Comparison of ENCODE assay signal across 8 cellular contexts in genomic region chr3:71875461-71875947, GRCh38.
DNase-seq lines count a peak whose midpoint lies in the region; ATAC-seq and TF ChIP-seq lines count a peak whose summit lies in the region.

No MANE protein-coding gene starts in this region.

- H3K36me3 Mint-ChIP-seq in naive B cell, result no peaks in the 10 kb centered on the region

- H3K36me3 ChIP-seq in NT2/D1 (ENCODE audit: insufficient read depth, insufficient read length, low read length), result no peaks in the 10 kb centered on the region

- no peak overlapping the region for H3K9ac ChIP-seq in NT2/D1 (ENCODE audit: insufficient read length, low read depth)

- H3K4me3 Mint-ChIP-seq in naive B cell, result peak overlapping the region in 1 of 8 donors; percentile 18

- no peaks in the 10 kb centered on the region for H3K9me3 Mint-ChIP-seq in naive B cell

- H3K4me1 ChIP-seq in NT2/D1 (ENCODE audit: insufficient read depth, insufficient read length), result peaks cover 11% of the 10 kb centered on the region

- ATAC-seq in HG03571 (IDR thresholded peaks at IDR 0.05; ENCODE audit: unreplicated experiment), result peak; percentile 94
- ATAC-seq in naive B cell (ENCODE audit: low read depth in 2 of 2), result peak; percentile 98

- peaks cover 29 to 56% (median 56%) of the 10 kb centered on the region in 3 donors for H3K27me3 Mint-ChIP-seq in naive B cell

- H3K4me3 ChIP-seq in NT2/D1 (ENCODE audit: insufficient read length, low read depth) (no peak overlapping the region), epithelial cell of proximal tubule (ENCODE audit: low read depth, low read length) (no peak overlapping the region)

- TF ChIP-seq CTCF in GM20000 (IDR thresholded peaks at IDR 0.05; ENCODE audit: extremely low read depth, missing control alignments) (peak; percentile 93), epithelial cell of proximal tubule (conservative IDR thresholded peaks at IDR 0.05; ENCODE audit: low read depth, low read length) (peak; percentile 92)

- peaks cover 48% of the 10 kb centered on the region for H3K27me3 ChIP-seq in NT2/D1 (ENCODE audit: insufficient read depth, insufficient read length)

- peaks cover 4 to 9% (median 5%) of the 10 kb centered on the region in 3 donors for H3K4me1 Mint-ChIP-seq in naive B cell

- H3K9me3 ChIP-seq in NT2/D1 (ENCODE audit: insufficient read depth, low read length), result peaks cover 8% of the 10 kb centered on the region

- no peak overlapping the region for H3K27ac Mint-ChIP-seq in naive B cell

- peak; percentile 89 for DNase-seq in D341Med (ENCODE audit: low spot score)
- DNase-seq in GM20000 (ENCODE audit: low spot score), result peak; percentile 75
- peak; percentile 94 for DNase-seq in NT2/D1 (ENCODE audit: low read depth, low spot score)
- DNase-seq in activated T-cell treated with anti-CD3 and anti-CD28 coated beads for 4 hours, result peak; percentile 74
- no peak for DNase-seq in epithelial cell of proximal tubule (ENCODE audit: low read depth)
- DNase-seq in naive B cell, result peak; percentile 79
- peak; percentile 43 to 61 for DNase-seq in stimulated activated CD8-positive, alpha-beta memory T cell treated with anti-CD3 and anti-CD28 coated beads, Interleukin-7, amount 100 ng/mL, for 48 hours (ENCODE audit: extremely low read depth in 1 of 2, low read depth in 1 of 2)
